In genomic region chr2:133674066-133674432, GRCh38 we compare ENCODE assay signal across 14 cellular contexts.
DNase-seq lines count a peak whose midpoint lies in the region; ATAC-seq and TF ChIP-seq lines count a peak whose summit lies in the region.
"Had no signal": no experiment of that assay in that cellular context is flagged by ENCODE, and none has a peak within 500 bp of the region (broad histone marks: within the 10 kb centered on the region; RNA-seq: fewer than 3 reads in every experiment).

No MANE protein-coding gene starts in this region.

- peak overlapping the region; percentile 87 for H3K27ac ChIP-seq in cingulate gyrus (ENCODE audit: low read depth, low read length)
- H3K27ac ChIP-seq in liver (ENCODE audit: low read depth in 1 of 2, low read length in 2 of 2) = peak overlapping the region; percentile 83 to 87
- no peak overlapping the region for H3K27ac ChIP-seq in suprapubic skin

- peak overlapping the region; percentile 17; the same call in 1 of the 2 replicates for H3K27ac Mint-ChIP-seq in HFFc6
- H3K27ac Mint-ChIP-seq in natural killer cell = no peak overlapping the region
- H3K27ac Mint-ChIP-seq: activated CD4-positive, alpha-beta T cell treated with anti-CD3 and anti-CD28 coated beads, Interleukin-2, amount 10 ng/mL, durations not matched to agents 24 days and 14 days; CD4-positive, alpha-beta memory T cell had no signal

- WGBS in liver = 28% methylated on average over 4 of the region's 4 CpGs
- 51% methylated on average over 4 of the region's 4 CpGs for WGBS in suprapubic skin

- no peak for DNase-seq in HFFc6
- DNase-seq in suprapubic skin (ENCODE audit: low spot score in 2 of 2) = no peak
- DNase-seq in NCI-H1092 treated with DMSO at 0.1 percent for 48 hours (lab: John Stamatoyannopoulos, UW) = no peak
- no peak for DNase-seq in natural killer cell
- DNase-seq in germinal center (ENCODE audit: low spot score) = no peak
- DNase-seq: activated CD4-positive, alpha-beta T cell treated with anti-CD3 and anti-CD28 coated beads, Interleukin-2, amount 10 ng/mL, durations not matched to agents 24 days and 14 days; CD4-positive, alpha-beta memory T cell; GF-D8; GOT3; stimulated activated CD4-positive, alpha-beta T cell treated with anti-CD3 and anti-CD28 coated beads, Interleukin-4, amount 100 ng/mL, for 1 hour; T-helper 2 cell had no signal

- TF ChIP-seq EP300 in suprapubic skin (IDR thresholded peaks at IDR 0.05) = no peak

- H3K4me3 Mint-ChIP-seq in HFFc6 (peak overlapping the region; percentile 87; the same call in 1 of the 2 replicates), natural killer cell (no peak overlapping the region)
- H3K4me3 Mint-ChIP-seq: activated CD4-positive, alpha-beta T cell treated with anti-CD3 and anti-CD28 coated beads, Interleukin-2, amount 10 ng/mL, durations not matched to agents 24 days and 14 days; CD4-positive, alpha-beta memory T cell had no signal

- H3K9me3 ChIP-seq in liver (ENCODE audit: control insufficient read depth in 4 of 4, low read length in 3 of 4) (peaks cover 0 to 2% (median 0%) of the 10 kb centered on the region in 4 donors), suprapubic skin (no peaks in the 10 kb centered on the region)

- H3K9me3 Mint-ChIP-seq in HFFc6 (peaks cover 4% of the 10 kb centered on the region), natural killer cell (peaks cover 0 to 13% of the 10 kb centered on the region in 2 donors)
- H3K9me3 Mint-ChIP-seq: activated CD4-positive, alpha-beta T cell treated with anti-CD3 and anti-CD28 coated beads, Interleukin-2, amount 10 ng/mL, durations not matched to agents 24 days and 14 days had no signal

- H3K36me3 Mint-ChIP-seq in HFFc6 (ENCODE audit: low read depth) (peaks cover 11% of the 10 kb centered on the region; the same call in 1 of the 2 replicates), natural killer cell (no peaks in the 10 kb centered on the region)
- H3K36me3 Mint-ChIP-seq: CD4-positive, alpha-beta memory T cell had no signal

- H3K4me3 ChIP-seq in liver (ENCODE audit: low read depth in 1 of 3, low read length in 3 of 3) (peak overlapping the region in 1 of 3 donors; percentile 21), suprapubic skin (peak overlapping the region; percentile 37)

- TF ChIP-seq POLR2A in suprapubic skin (IDR thresholded peaks at IDR 0.05) = no peak

- H3K4me1 Mint-ChIP-seq in HFFc6 (ENCODE audit: low read depth) = peaks cover 56% of the 10 kb centered on the region
- H3K4me1 Mint-ChIP-seq in natural killer cell = no peaks in the 10 kb centered on the region
- H3K4me1 Mint-ChIP-seq: activated CD4-positive, alpha-beta T cell treated with anti-CD3 and anti-CD28 coated beads, Interleukin-2, amount 10 ng/mL, durations not matched to agents 24 days and 14 days had no signal

- ATAC-seq in HG02938 (IDR thresholded peaks at IDR 0.05; ENCODE audit: unreplicated experiment) (no peak), natural killer cell (no peak)

- intact Hi-C loops in natural killer cell (cut with micrococcal nuclease) = no loop called here

- peak; percentile 5 to 35 for TF ChIP-seq RAD21 in liver (IDR thresholded peaks at IDR 0.05)

- H3K27me3 Mint-ChIP-seq in HFFc6 (ENCODE audit: insufficient read depth) (no peaks in the 10 kb centered on the region; the same call in 1 of the 2 replicates), natural killer cell (ENCODE audit: low read depth in 2 of 2) (no peaks in the 10 kb centered on the region)

- H3K4me1 ChIP-seq in liver (ENCODE audit: control insufficient read depth in 4 of 4, insufficient read depth in 4 of 4, low read length in 3 of 4) (peaks cover 0 to 30% (median 19%) of the 10 kb centered on the region in 4 donors), suprapubic skin (peaks cover 25% of the 10 kb centered on the region)

- no peaks in the 10 kb centered on the region for H3K27me3 ChIP-seq in liver (ENCODE audit: control insufficient read depth in 4 of 4, insufficient read depth in 4 of 4, low read length in 3 of 4)
- H3K27me3 ChIP-seq in suprapubic skin = no peaks in the 10 kb centered on the region

- no peak overlapping the region for H3K9ac ChIP-seq in liver (ENCODE audit: low read depth in 1 of 2, low read length in 2 of 2)

- no peaks in the 10 kb centered on the region for H3K36me3 ChIP-seq in liver (ENCODE audit: control insufficient read depth in 4 of 4, insufficient read depth in 3 of 4, low read depth in 1 of 4, low read length in 3 of 4)
- H3K36me3 ChIP-seq in suprapubic skin = no peaks in the 10 kb centered on the region

- TF ChIP-seq CTCF in HFFc6 (IDR thresholded peaks at IDR 0.05) = no peak
- TF ChIP-seq CTCF in liver (IDR thresholded peaks at IDR 0.05; ENCODE audit: low read depth, low read length, missing input control) = no peak
- no peak for TF ChIP-seq CTCF in suprapubic skin (IDR thresholded peaks at IDR 0.05)
- no peak for TF ChIP-seq CTCF in natural killer cell (IDR thresholded peaks at IDR 0.05)

TF ChIP-seq in liver, 16 proteins besides CTCF, POLR2A, EP300 and RAD21:
- TF ChIP-seq ATF3 (IDR thresholded peaks at IDR 0.05) (no peak), GABPA (IDR thresholded peaks at IDR 0.05 in 1 of 2, conservative IDR thresholded peaks at IDR 0.05 in 1 of 2) (no peak), JUND (IDR thresholded peaks at IDR 0.05) (no peak)
- TF ChIP-seq, protein P1, sequence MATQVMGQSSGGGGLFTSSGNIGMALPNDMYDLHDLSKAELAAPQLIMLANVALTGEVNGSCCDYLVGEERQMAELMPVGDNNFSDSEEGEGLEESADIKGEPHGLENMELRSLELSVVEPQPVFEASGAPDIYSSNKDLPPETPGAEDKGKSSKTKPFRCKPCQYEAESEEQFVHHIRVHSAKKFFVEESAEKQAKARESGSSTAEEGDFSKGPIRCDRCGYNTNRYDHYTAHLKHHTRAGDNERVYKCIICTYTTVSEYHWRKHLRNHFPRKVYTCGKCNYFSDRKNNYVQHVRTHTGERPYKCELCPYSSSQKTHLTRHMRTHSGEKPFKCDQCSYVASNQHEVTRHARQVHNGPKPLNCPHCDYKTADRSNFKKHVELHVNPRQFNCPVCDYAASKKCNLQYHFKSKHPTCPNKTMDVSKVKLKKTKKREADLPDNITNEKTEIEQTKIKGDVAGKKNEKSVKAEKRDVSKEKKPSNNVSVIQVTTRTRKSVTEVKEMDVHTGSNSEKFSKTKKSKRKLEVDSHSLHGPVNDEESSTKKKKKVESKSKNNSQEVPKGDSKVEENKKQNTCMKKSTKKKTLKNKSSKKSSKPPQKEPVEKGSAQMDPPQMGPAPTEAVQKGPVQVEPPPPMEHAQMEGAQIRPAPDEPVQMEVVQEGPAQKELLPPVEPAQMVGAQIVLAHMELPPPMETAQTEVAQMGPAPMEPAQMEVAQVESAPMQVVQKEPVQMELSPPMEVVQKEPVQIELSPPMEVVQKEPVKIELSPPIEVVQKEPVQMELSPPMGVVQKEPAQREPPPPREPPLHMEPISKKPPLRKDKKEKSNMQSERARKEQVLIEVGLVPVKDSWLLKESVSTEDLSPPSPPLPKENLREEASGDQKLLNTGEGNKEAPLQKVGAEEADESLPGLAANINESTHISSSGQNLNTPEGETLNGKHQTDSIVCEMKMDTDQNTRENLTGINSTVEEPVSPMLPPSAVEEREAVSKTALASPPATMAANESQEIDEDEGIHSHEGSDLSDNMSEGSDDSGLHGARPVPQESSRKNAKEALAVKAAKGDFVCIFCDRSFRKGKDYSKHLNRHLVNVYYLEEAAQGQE (IDR thresholded peaks at IDR 0.05) = no peak
